Comparison of ENCODE assay signal across 8 cellular contexts in the genomic region with DNA sequence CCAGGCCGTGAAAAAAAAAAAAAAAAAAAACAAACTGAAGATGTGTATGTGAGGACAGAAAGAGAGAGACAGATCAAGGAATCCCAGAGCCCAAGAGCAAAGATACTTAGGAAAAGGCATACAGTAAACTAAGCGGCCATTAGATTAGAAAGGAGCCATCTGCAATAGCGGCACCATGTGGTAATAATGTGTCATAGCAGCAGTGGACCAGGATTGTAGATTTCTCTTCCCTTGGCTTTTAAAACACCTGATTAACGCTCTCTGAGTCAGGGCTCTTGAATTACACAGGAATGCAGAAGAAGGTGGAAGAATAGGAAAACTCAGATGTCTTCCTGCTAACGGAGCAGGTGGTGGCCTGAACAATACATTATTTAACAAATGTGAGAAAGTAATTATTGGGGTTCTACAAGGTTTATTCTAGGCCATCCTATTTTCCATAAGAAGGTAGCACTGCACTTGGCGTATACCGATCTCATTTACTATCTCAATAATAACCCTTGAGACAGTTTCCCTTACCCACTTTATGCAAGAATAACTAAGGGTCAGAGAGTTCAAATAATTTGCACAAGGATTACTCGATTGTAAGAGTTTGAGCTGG.
DNase-seq lines count a peak whose midpoint lies in the region; ATAC-seq, FAIRE-seq and TF ChIP-seq lines count a peak whose summit lies in the region.

No MANE protein-coding gene starts in this region.

- H2AFZ ChIP-seq in Karpas-422 (ENCODE audit: low read length) (no peak overlapping the region), neural cell (ENCODE audit: low read depth, low read length) (no peak overlapping the region)

- H3K27ac ChIP-seq in Karpas-422 (ENCODE audit: low read length) (no peak overlapping the region), esophagus squamous epithelium (no peak overlapping the region), neural cell (ENCODE audit: low read length) (no peak overlapping the region)

- ATAC-seq in activated CD4-positive, alpha-beta T cell treated with anti-CD3 and anti-CD28 coated beads for 36 hours: no peak
- peak; percentile 70 for ATAC-seq in GM21576 (IDR thresholded peaks at IDR 0.05; ENCODE audit: unreplicated experiment)
- ATAC-seq in SK-N-SH treated with all-trans-retinoic acid at 6 μM for 48 hours: peak; percentile 73

- H4K20me1 ChIP-seq in Karpas-422 (ENCODE audit: insufficient read depth, low read depth, low read length) (no peaks in the 10 kb centered on the region), neural cell (ENCODE audit: insufficient read depth) (no peaks in the 10 kb centered on the region)

- H3K4me1 ChIP-seq in Karpas-422 (ENCODE audit: low read length) (no peaks in the 10 kb centered on the region), esophagus squamous epithelium (peaks cover 0 to 3% (median 0%) of the 10 kb centered on the region in 3 donors)

- H3K79me2 ChIP-seq in Karpas-422 (ENCODE audit: low read length): no peaks in the 10 kb centered on the region
- no peaks in the 10 kb centered on the region for H3K79me2 ChIP-seq in neural cell (replicated peaks; ENCODE audit: insufficient read depth, low read length)

- POLR2A ChIA-PET in activated CD4-positive, alpha-beta T cell treated with anti-CD3 and anti-CD28 coated beads for 36 hours (lab: Charles Lee): no interaction called here

- no peak for TF ChIP-seq POLR2A in esophagus squamous epithelium (IDR thresholded peaks at IDR 0.05)

- H3K4me1 Mint-ChIP-seq in activated CD4-positive, alpha-beta T cell treated with anti-CD3 and anti-CD28 coated beads for 36 hours: no peaks in the 10 kb centered on the region

- H3K27me3 Mint-ChIP-seq in activated CD4-positive, alpha-beta T cell treated with anti-CD3 and anti-CD28 coated beads for 36 hours: peaks cover 7% of the 10 kb centered on the region

- H3F3A ChIP-seq in neural cell (ENCODE audit: insufficient read depth, low read length, poor library complexity, severe bottlenecking): no peaks in the 10 kb centered on the region

- no peak for TF ChIP-seq EP300 in neural cell (conservative IDR thresholded peaks at IDR 0.05; ENCODE audit: poor library complexity, severe bottlenecking)

- peak in 5 of 6 experiments; percentile 67 to 76 (median 72) for TF ChIP-seq CTCF in esophagus squamous epithelium (IDR thresholded peaks at IDR 0.05)
- TF ChIP-seq CTCF in neural cell (IDR thresholded peaks at IDR 0.05; ENCODE audit: poor library complexity, severe bottlenecking): peak; percentile 84

- no peaks in the 10 kb centered on the region for H3K36me3 ChIP-seq in Karpas-422 (ENCODE audit: insufficient read depth, low read length)
- no peaks in the 10 kb centered on the region for H3K36me3 ChIP-seq in esophagus squamous epithelium
- H3K36me3 ChIP-seq in neural cell (ENCODE audit: insufficient read depth, low read length): no peaks in the 10 kb centered on the region

- no peak overlapping the region for H3K27ac Mint-ChIP-seq in activated CD4-positive, alpha-beta T cell treated with anti-CD3 and anti-CD28 coated beads for 36 hours

- FAIRE-seq in HTR-8/SVneo (lab: Jason Lieb, UNC): no peak

- H3K4me3 ChIP-seq in Karpas-422 (ENCODE audit: low read length): no peak overlapping the region
- no peak overlapping the region for H3K4me3 ChIP-seq in esophagus squamous epithelium
- H3K4me3 ChIP-seq in neural cell (ENCODE audit: low read length): no peak overlapping the region

- no peak overlapping the region for H3K4me3 Mint-ChIP-seq in activated CD4-positive, alpha-beta T cell treated with anti-CD3 and anti-CD28 coated beads for 36 hours

- no peaks in the 10 kb centered on the region for H3K9me3 Mint-ChIP-seq in activated CD4-positive, alpha-beta T cell treated with anti-CD3 and anti-CD28 coated beads for 36 hours (ENCODE audit: low read depth)

- no peaks in the 10 kb centered on the region for H3K9me3 ChIP-seq in Karpas-422 (ENCODE audit: low read length)
- H3K9me3 ChIP-seq in esophagus squamous epithelium: no peaks in the 10 kb centered on the region
- H3K9me3 ChIP-seq in neural cell (ENCODE audit: low read length): no peaks in the 10 kb centered on the region

- H3K27me3 ChIP-seq in Karpas-422 (ENCODE audit: low read length) (no peaks in the 10 kb centered on the region), esophagus squamous epithelium (no peaks in the 10 kb centered on the region), neural cell (ENCODE audit: insufficient read depth, low read depth, low read length) (no peaks in the 10 kb centered on the region)

- peak; percentile 46 for DNase-seq in activated CD4-positive, alpha-beta T cell treated with anti-CD3 and anti-CD28 coated beads for 36 hours
- DNase-seq in activated CD4-positive, alpha-beta T cell treated with anti-CD3 and anti-CD28 coated beads, Interleukin-2, amount 50 U/mL, for 1 hour: no peak
- peak; percentile 74 for DNase-seq in Karpas-422
- DNase-seq in esophagus squamous epithelium (lab: John Stamatoyannopoulos, UW): no peak
- DNase-seq in HTR-8/SVneo (ENCODE audit: insufficient read length, low spot score): no peak

- CTCF ChIA-PET in activated CD4-positive, alpha-beta T cell treated with anti-CD3 and anti-CD28 coated beads for 36 hours (lab: Charles Lee): interaction anchor here (0.6 to 3.2 kb wide), 7 partner anchors 12 to 1074 kb away, joined by 3 to 27 read pairs (median 4); no protein-coding TSS in a partner anchor

- H3K4me2 ChIP-seq in Karpas-422 (ENCODE audit: low read depth, low read length, poor library complexity, severe bottlenecking): no peak overlapping the region
- no peak overlapping the region for H3K4me2 ChIP-seq in neural cell (ENCODE audit: low read length)

- 34 to 40% methylated on average over 7 to 8 of the region's 8 CpGs for WGBS in esophagus squamous epithelium, 2 donors

- H3K9ac ChIP-seq in Karpas-422 (ENCODE audit: low read length): no peak overlapping the region
- H3K9ac ChIP-seq in neural cell (ENCODE audit: low read length): no peak overlapping the region

- H3K9me2 ChIP-seq in Karpas-422 (replicated peaks; ENCODE audit: insufficient read depth, low read length) (no peaks in the 10 kb centered on the region), neural cell (ENCODE audit: insufficient read depth, low read length) (no peaks in the 10 kb centered on the region)

- peak; percentile 78 for TF ChIP-seq RAD21 in neural cell (conservative IDR thresholded peaks at IDR 0.05)

- H3K36me3 Mint-ChIP-seq in activated CD4-positive, alpha-beta T cell treated with anti-CD3 and anti-CD28 coated beads for 36 hours (ENCODE audit: low read depth): no peaks in the 10 kb centered on the region

- intact Hi-C loops in activated CD4-positive, alpha-beta T cell treated with anti-CD3 and anti-CD28 coated beads for 36 hours (cut with DNase I, micrococcal nuclease): loop anchor here in 1 of 2 experiments (2.0 to 10.0 kb wide), 3 partner anchors 253 to 1351 kb away; no protein-coding TSS in a partner anchor
- intact Hi-C loops in esophagus squamous epithelium (cut with DNase I): loop anchor here (5.0 kb wide), 1 partner anchor 254 kb away; no protein-coding TSS in a partner anchor

TF ChIP-seq in SK-N-SH treated with all-trans-retinoic acid at 6 μM for 48 hours, 23 proteins besides CTCF, POLR2A, EP300 and RAD21:
- TF ChIP-seq ZFP3 (CRISPR knock-in tag; IDR thresholded peaks at IDR 0.05) (no peak), ZFP30 (CRISPR knock-in tag; IDR thresholded peaks at IDR 0.05) (no peak), OSR1 (CRISPR knock-in tag; IDR thresholded peaks at IDR 0.05) (no peak), ZNF8 (CRISPR knock-in tag; IDR thresholded peaks at IDR 0.05) (0 out of 2 replicates have a peak, but pooled peaks have one; percentile 15)
- TF ChIP-seq, protein P1, sequence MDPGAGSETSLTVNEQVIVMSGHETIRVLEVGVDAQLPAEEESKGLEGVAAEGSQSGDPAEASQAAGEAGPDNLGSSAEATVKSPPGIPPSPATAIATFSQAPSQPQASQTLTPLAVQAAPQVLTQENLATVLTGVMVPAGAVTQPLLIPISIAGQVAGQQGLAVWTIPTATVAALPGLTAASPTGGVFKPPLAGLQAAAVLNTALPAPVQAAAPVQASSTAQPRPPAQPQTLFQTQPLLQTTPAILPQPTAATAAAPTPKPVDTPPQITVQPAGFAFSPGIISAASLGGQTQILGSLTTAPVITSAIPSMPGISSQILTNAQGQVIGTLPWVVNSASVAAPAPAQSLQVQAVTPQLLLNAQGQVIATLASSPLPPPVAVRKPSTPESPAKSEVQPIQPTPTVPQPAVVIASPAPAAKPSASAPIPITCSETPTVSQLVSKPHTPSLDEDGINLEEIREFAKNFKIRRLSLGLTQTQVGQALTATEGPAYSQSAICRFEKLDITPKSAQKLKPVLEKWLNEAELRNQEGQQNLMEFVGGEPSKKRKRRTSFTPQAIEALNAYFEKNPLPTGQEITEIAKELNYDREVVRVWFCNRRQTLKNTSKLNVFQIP (CRISPR knock-in tag; IDR thresholded peaks at IDR 0.05; ENCODE audit: borderline replicate concordance, low read depth): no peak

TF ChIP-seq in neural cell, 6 proteins besides CTCF, POLR2A, EP300 and RAD21:
- TF ChIP-seq SMC3 (conservative IDR thresholded peaks at IDR 0.05; ENCODE audit: poor library complexity) (peak; percentile 89), MXI1 (conservative IDR thresholded peaks at IDR 0.05; ENCODE audit: poor library complexity, severe bottlenecking) (no peak)

Comparison
In these comparisons a context has a peak if more than half of its experiments do, and no peak if none do; other contexts are left out.
1. DNase-seq: peak in activated CD4-positive, alpha-beta T cell treated with anti-CD3 and anti-CD28 coated beads for 36 hours (single experiment) and Karpas-422 (single experiment); none in activated CD4-positive, alpha-beta T cell treated with anti-CD3 and anti-CD28 coated beads, Interleukin-2, amount 50 U/mL, for 1 hour (single experiment), esophagus squamous epithelium (single experiment) and HTR-8/SVneo (single experiment).